Comparison of ENCODE assay signal across 12 cellular contexts in genomic region chr20:3082306-3082951, GRCh38. TPM values are rescaled to one million over a fixed set of nuclear protein-coding genes. Genes with fewer than 3 reads are reported as not detected.
DNase-seq lines count a peak whose midpoint lies in the region; ATAC-seq and TF ChIP-seq lines count a peak whose summit lies in the region.
"Had no signal": no experiment of that assay in that cellular context is flagged by ENCODE, and none has a peak within 500 bp of the region (broad histone marks: within the 10 kb centered on the region; RNA-seq: fewer than 3 reads in every experiment).

No MANE protein-coding gene starts in this region.

- WGBS in lower leg skin, 2 donors: 8 to 29% methylated on average over 13 to 35 of the region's 71 CpGs

- no peaks in the 10 kb centered on the region for H3K79me2 ChIP-seq in MM.1S (ENCODE audit: low read length)

- peaks cover 20% of the 10 kb centered on the region for H3K27me3 ChIP-seq in ascending aorta
- peaks cover 12% of the 10 kb centered on the region for H3K27me3 ChIP-seq in thoracic aorta (replicated peaks; ENCODE audit: insufficient read depth)
- H3K27me3 ChIP-seq in MM.1S (replicated peaks; ENCODE audit: insufficient read depth, low read length): peaks cover 32% of the 10 kb centered on the region

- H3K4me1 ChIP-seq in ascending aorta (peaks cover 0 to 2% of the 10 kb centered on the region in 2 donors), thoracic aorta (ENCODE audit: control insufficient read depth in 1 of 2, low read depth in 2 of 2) (peaks cover 3 to 27% of the 10 kb centered on the region in 2 donors), MM.1S (ENCODE audit: low read length) (no peaks in the 10 kb centered on the region)

- TF ChIP-seq POLR2A in lower leg skin (IDR thresholded peaks at IDR 0.05): no peak

- H3K9ac ChIP-seq in MM.1S (ENCODE audit: low read length): no peak overlapping the region

- no peak for ATAC-seq in thoracic aorta (ENCODE audit: insufficient number of reproducible peaks, low FRiP score, low read depth)

- H3K9me3 ChIP-seq in ascending aorta: no peaks in the 10 kb centered on the region
- H3K9me3 ChIP-seq in thoracic aorta: no peaks in the 10 kb centered on the region
- H3K9me3 ChIP-seq in MM.1S (replicated peaks; ENCODE audit: insufficient read depth, low read length): no peaks in the 10 kb centered on the region

- H3K27ac ChIP-seq in ascending aorta (no peak overlapping the region), thoracic aorta (no peak overlapping the region), MM.1S (ENCODE audit: low read length) (no peak overlapping the region)

- no peaks in the 10 kb centered on the region for H4K20me1 ChIP-seq in MM.1S (ENCODE audit: insufficient read depth, low read length)

- no peak overlapping the region for H2AFZ ChIP-seq in MM.1S (ENCODE audit: low read length)

- intact Hi-C loops in ascending aorta (cut with DNase I): no loop called here
- intact Hi-C loops in lower leg skin (cut with DNase I; ENCODE audit: low total_unique reads): no loop called here

- peak overlapping the region; percentile 55 to 57 for H3K4me3 ChIP-seq in ascending aorta
- H3K4me3 ChIP-seq in lower leg skin (ENCODE audit: low read depth, poor library complexity, severe bottlenecking): peak overlapping the region; percentile 4
- peak overlapping the region; percentile 62 for H3K4me3 ChIP-seq in thoracic aorta
- no peak overlapping the region for H3K4me3 ChIP-seq in MM.1S (ENCODE audit: low read length)

- peak; percentile 41 for DNase-seq in activated T-cell treated with anti-CD3 and anti-CD28 coated beads, Interleukin-2, amount 50 U/mL, for 1 hour
- no peak for DNase-seq in activated T-cell treated with anti-CD3 and anti-CD28 coated beads, Interleukin-2, amount 50 U/mL, for 48 hours
- DNase-seq in ascending aorta (ENCODE audit: low spot score in 2 of 2) (no peak), lower leg skin (ENCODE audit: low spot score in 2 of 2) (no peak), thoracic aorta (ENCODE audit: low spot score) (no peak), MM.1S (no peak), cerebellar nuclear complex (lab: John Stamatoyannopoulos, UW) (no peak)
- DNase-seq in stimulated activated naive CD4-positive, alpha-beta T cell treated with Interleukin-2 at 50 U/mL for 16 hours (lab: John Stamatoyannopoulos, UW): no peak
- DNase-seq: amniotic stem cell, Calu3, SHP77 treated with DMSO at 0.1 percent for 48 hours had no signal

- TF ChIP-seq CTCF in ascending aorta (IDR thresholded peaks at IDR 0.05) (no peak), lower leg skin (IDR thresholded peaks at IDR 0.05) (no peak), thoracic aorta (IDR thresholded peaks at IDR 0.05) (no peak), MM.1S (IDR thresholded peaks at IDR 0.05; ENCODE audit: low read length) (no peak)

- no peaks in the 10 kb centered on the region for H3F3A ChIP-seq in MM.1S (ENCODE audit: insufficient read depth, low read length)

- no peak overlapping the region for H3K4me2 ChIP-seq in MM.1S (ENCODE audit: low read depth, low read length)

- no peaks in the 10 kb centered on the region for H3K9me2 ChIP-seq in MM.1S (replicated peaks; ENCODE audit: insufficient read depth, low read length)

- H3K36me3 ChIP-seq in ascending aorta: no peaks in the 10 kb centered on the region
- no peaks in the 10 kb centered on the region for H3K36me3 ChIP-seq in thoracic aorta
- H3K36me3 ChIP-seq in MM.1S (replicated peaks; ENCODE audit: insufficient read depth, low read length): no peaks in the 10 kb centered on the region

RNA-seq across cellular contexts. Expression of gene AVP, which starts 2.1 kb away (rescaled TPM):
- total RNA-seq in ascending aorta: not detected
- not detected for total RNA-seq in lower leg skin
- not detected for total RNA-seq in thoracic aorta
- total RNA-seq: Calu3, HT1080 had no signal

RNA-seq across cellular contexts. Expression of gene OXT, which starts 11.0 kb away (rescaled TPM):
- total RNA-seq in ascending aorta: not detected
- not detected for total RNA-seq in lower leg skin
- not detected for total RNA-seq in thoracic aorta
- total RNA-seq: Calu3, HT1080 had no signal

RNA-seq across cellular contexts. Expression of gene MRPS26, which starts 36.6 kb away (rescaled TPM):
- total RNA-seq in ascending aorta: 56.4 TPM
- 10 to 100 TPM; 71.5 to 86.4 (median 76.5) TPM for total RNA-seq in lower leg skin
- total RNA-seq in thoracic aorta: 10 to 100 TPM; 40.6 to 46.6 TPM

RNA-seq across cellular contexts. Expression of gene GNRH2, which starts 39.0 kb away (rescaled TPM):
- not detected for total RNA-seq in ascending aorta
- not detected for total RNA-seq in lower leg skin
- not detected for total RNA-seq in thoracic aorta
- total RNA-seq: HT1080 had no signal
